ENCODE assay signal across 17 cellular contexts in the genomic region with DNA sequence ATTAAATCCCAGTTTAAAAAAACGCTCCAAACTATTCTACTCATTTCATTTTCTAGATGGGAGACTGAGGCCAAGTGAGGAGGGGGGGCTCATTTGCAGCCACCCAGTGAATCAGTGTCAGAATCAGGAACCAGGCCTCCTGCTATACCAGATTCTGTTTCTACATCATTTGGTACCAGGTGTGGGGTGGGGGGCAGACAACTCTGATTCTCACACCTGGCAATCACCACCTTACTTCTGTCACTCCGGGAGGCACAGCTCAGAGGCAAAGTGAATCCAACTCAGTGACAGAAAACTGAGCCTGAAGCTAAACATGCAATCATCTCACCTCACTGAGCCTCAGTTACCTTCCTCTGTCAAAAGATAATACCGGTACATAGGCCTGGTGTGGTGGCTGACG.
"Had no signal": no experiment of that assay in that cellular context is flagged by ENCODE, and none has a peak within 500 bp of the region (broad histone marks: within the 10 kb centered on the region; RNA-seq: fewer than 3 reads in every experiment).

No MANE protein-coding gene starts in this region.

- H3K4me3 Mint-ChIP-seq: activated CD4-positive, alpha-beta T cell treated with anti-CD3 and anti-CD28 coated beads, Interleukin-2, amount 10 ng/mL, durations not matched to agents 24 days and 14 days; brain; neural crest cell; T-helper 1 cell treated with Interleukin-12 subunit alpha and Interleukin-12 subunit beta and Interleukin-4 antibody, amounts not matched to agents 30 μg/mL and 1 μg/mL, for 36 hours; WTC11 had no signal

- H3K36me3 ChIP-seq: heart right ventricle, suprapubic skin had no signal

- H3K27ac ChIP-seq: suprapubic skin had no signal

- H3K36me3 Mint-ChIP-seq: activated naive CD4-positive, alpha-beta T cell treated with anti-CD3 and anti-CD28 coated beads, Interleukin-2, amount 50 U/mL, for 72 hours; brain; WTC11 had no signal

- H3K27me3 Mint-ChIP-seq: activated CD4-positive, alpha-beta T cell treated with anti-CD3 and anti-CD28 coated beads, Interleukin-2, amount 10 ng/mL, durations not matched to agents 24 days and 14 days had no signal

- H3K4me3 ChIP-seq: heart right ventricle, suprapubic skin had no signal

- ATAC-seq: activated naive CD4-positive, alpha-beta T cell treated with anti-CD3 and anti-CD28 coated beads, Interleukin-2, amount 50 U/mL, for 72 hours; heart right ventricle; left lobe of liver; right cardiac atrium; stimulated activated naive CD8-positive, alpha-beta T cell treated with anti-CD3 and anti-CD28 coated beads, Interleukin-15, Interleukin-2, amounts not matched to agents 100 U/mL and 50 U/mL, for 24 hours; WTC11 had no signal

- H3K27ac Mint-ChIP-seq: activated CD4-positive, alpha-beta T cell treated with anti-CD3 and anti-CD28 coated beads, Interleukin-2, amount 10 ng/mL, durations not matched to agents 24 days and 14 days; brain; T-helper 1 cell treated with Interleukin-12 subunit alpha and Interleukin-12 subunit beta and Interleukin-4 antibody, amounts not matched to agents 30 μg/mL and 1 μg/mL, for 36 hours had no signal

- DNase-seq: activated CD4-positive, alpha-beta T cell treated with anti-CD3 and anti-CD28 coated beads, Interleukin-2, amount 10 ng/mL, durations not matched to agents 24 days and 14 days; activated CD8-positive, alpha-beta memory T cell treated with anti-CD3 and anti-CD28 coated beads for 24 hours; activated T-cell treated with anti-CD3 and anti-CD28 coated beads for 4 hours; amniotic stem cell; effector memory CD4-positive, alpha-beta T cell; heart right ventricle; islet precursor cell; posterior cingulate gyrus; right cardiac atrium; stimulated activated naive CD8-positive, alpha-beta T cell treated with anti-CD3 and anti-CD28 coated beads, Interleukin-15, Interleukin-2, amounts not matched to agents 100 U/mL and 50 U/mL, for 24 hours had no signal

- H3K27me3 ChIP-seq: heart right ventricle, suprapubic skin had no signal

- H3K9me3 Mint-ChIP-seq: activated CD4-positive, alpha-beta T cell treated with anti-CD3 and anti-CD28 coated beads, Interleukin-2, amount 10 ng/mL, durations not matched to agents 24 days and 14 days; activated naive CD4-positive, alpha-beta T cell treated with anti-CD3 and anti-CD28 coated beads, Interleukin-2, amount 50 U/mL, for 72 hours; neural crest cell; T-helper 1 cell treated with Interleukin-12 subunit alpha and Interleukin-12 subunit beta and Interleukin-4 antibody, amounts not matched to agents 30 μg/mL and 1 μg/mL, for 36 hours; WTC11 had no signal

- H3K9me3 ChIP-seq: heart right ventricle, suprapubic skin had no signal
